Comparison of ENCODE assay signal across 12 cellular contexts in genomic region chr14:90970167-90970600, GRCh38.
DNase-seq lines count a peak whose midpoint lies in the region; ATAC-seq, FAIRE-seq and TF ChIP-seq lines count a peak whose summit lies in the region.
"Had no signal": no experiment of that assay in that cellular context is flagged by ENCODE, and none has a peak within 500 bp of the region (broad histone marks: within the 10 kb centered on the region; RNA-seq: fewer than 3 reads in every experiment).

No MANE protein-coding gene starts in this region.

- H3K4me2 ChIP-seq in PC-3 (ENCODE audit: low read length) = no peak overlapping the region

- no peak for TF ChIP-seq CTCF in PC-3 (conservative IDR thresholded peaks at IDR 0.05; ENCODE audit: low read depth, low read length)

- H3K36me3 ChIP-seq in PC-3 (ENCODE audit: low read depth, low read length) = no peaks in the 10 kb centered on the region
- H3K36me3 ChIP-seq: right lobe of liver had no signal

- H3K27me3 ChIP-seq in PC-3 (ENCODE audit: low read length) = no peaks in the 10 kb centered on the region
- H3K27me3 ChIP-seq: BLaER1 treated with 17β-estradiol and CSF1 and Interleukin-3, amounts not matched to agents 10 nM and 100 nM; right lobe of liver; stomach had no signal

- H3K9ac ChIP-seq in PC-3 (ENCODE audit: low read length) = no peak overlapping the region
- H3K9ac ChIP-seq: BLaER1 treated with 17β-estradiol and CSF1 and Interleukin-3, amounts not matched to agents 10 nM and 100 nM had no signal

- H3K4me1 ChIP-seq in PC-3 (ENCODE audit: insufficient read depth, low read length) = 0 out of 2 replicates have a peak, but pooled peaks cover 5% of the 10 kb centered on the region
- H3K4me1 ChIP-seq: right lobe of liver had no signal

- BruUV-seq in PC-3 (replicated peaks; lab: Mats Ljungman, UMichigan) = no TSS peak

- no peak overlapping the region for H3K27ac ChIP-seq in PC-3 (ENCODE audit: low read length)
- H3K27ac ChIP-seq: BLaER1 treated with 17β-estradiol and CSF1 and Interleukin-3, amounts not matched to agents 10 nM and 100 nM; right lobe of liver had no signal

- no peaks in the 10 kb centered on the region for H3K9me2 ChIP-seq in PC-3 (replicated peaks; ENCODE audit: low read length)

- peak; percentile 39 for DNase-seq in A172 (ENCODE audit: low spot score)
- DNase-seq in PC-3 = peak; percentile 12
- peak; percentile 36 for DNase-seq in dermis blood vessel endothelial cell
- DNase-seq in RCC 7860 (ENCODE audit: low spot score) = no peak
- no peak for DNase-seq in cerebellar cortex (ENCODE audit: low spot score)
- DNase-seq: NCI-H2029 treated with DMSO at 0.1 percent for 48 hours, right lobe of liver, stomach had no signal

- POLR2A ChIA-PET in PC-3 (lab: Charles Lee; ENCODE audit: unreplicated experiment) = no interaction called here

- no peak overlapping the region for H3K4me3 ChIP-seq in PC-3 (ENCODE audit: low read length)
- H3K4me3 ChIP-seq: BLaER1 treated with 17β-estradiol and CSF1 and Interleukin-3, amounts not matched to agents 10 nM and 100 nM; right lobe of liver; stomach had no signal

- H2AFZ ChIP-seq in PC-3 (ENCODE audit: low read length) = no peak overlapping the region

- no peaks in the 10 kb centered on the region for H4K20me1 ChIP-seq in PC-3 (ENCODE audit: low read length)
- H4K20me1 ChIP-seq: BLaER1 treated with 17β-estradiol and CSF1 and Interleukin-3, amounts not matched to agents 10 nM and 100 nM had no signal

- H3K9me3 ChIP-seq in PC-3 (ENCODE audit: low read length) = no peaks in the 10 kb centered on the region
- H3K9me3 ChIP-seq: right lobe of liver, stomach had no signal

- no peaks in the 10 kb centered on the region for H3K79me2 ChIP-seq in PC-3 (ENCODE audit: low read length)

- CTCF ChIA-PET in PC-3 (lab: Charles Lee) = no interaction called here

- ATAC-seq in GM19351 (IDR thresholded peaks at IDR 0.05; ENCODE audit: unreplicated experiment) = peak; percentile 77
- no peak for ATAC-seq in PC-3
- no peak for ATAC-seq in GM18867 (IDR thresholded peaks at IDR 0.05; ENCODE audit: unreplicated experiment)
- ATAC-seq in GM21528 (IDR thresholded peaks at IDR 0.05; ENCODE audit: low FRiP score, unreplicated experiment) = no peak

- intact Hi-C loops in PC-3 (cut with micrococcal nuclease) = no loop called here

- no peak for FAIRE-seq in RCC 7860 (lab: Jason Lieb, UNC)

- H3F3A ChIP-seq in PC-3 (ENCODE audit: low read length, unreplicated experiment) = no peaks in the 10 kb centered on the region

Comparison
In these comparisons a context has a peak if more than half of its experiments do, and no peak if none do; other contexts are left out.
1. DNase-seq: peak in A172 (single experiment), PC-3 (single experiment) and dermis blood vessel endothelial cell (single experiment); none in RCC 7860 (single experiment) and cerebellar cortex (single experiment).